Comparison of ENCODE assay signal across 14 cellular contexts in the genomic region with DNA sequence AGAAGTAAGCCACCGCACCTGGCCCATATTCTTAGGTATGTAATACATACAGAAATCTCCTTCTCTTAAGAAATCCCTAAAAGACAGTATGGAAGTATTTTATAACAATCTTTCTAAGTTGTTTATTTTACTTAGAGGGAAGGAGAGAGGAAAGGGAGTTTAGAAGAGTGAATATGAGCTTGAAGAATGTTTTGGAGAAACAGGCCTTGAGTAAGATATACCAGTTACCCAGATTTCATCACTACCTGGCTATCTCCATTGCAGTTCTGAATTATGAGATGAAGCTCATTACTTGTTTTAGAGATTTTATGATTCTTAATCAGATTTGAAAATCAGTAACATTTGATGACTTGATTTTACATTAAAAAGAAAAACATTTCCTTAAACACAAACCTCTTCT.
DNase-seq lines count a peak whose midpoint lies in the region; ATAC-seq and TF ChIP-seq lines count a peak whose summit lies in the region.
"Had no signal": no experiment of that assay in that cellular context is flagged by ENCODE, and none has a peak within 500 bp of the region (broad histone marks: within the 10 kb centered on the region; RNA-seq: fewer than 3 reads in every experiment).

No MANE protein-coding gene starts in this region.

- H3K27me3 ChIP-seq in mesenchymal stem cell (ENCODE audit: control insufficient read depth in 1 of 2, insufficient read depth in 1 of 2, low read length in 2 of 2) = no peaks in the 10 kb centered on the region
- H3K27me3 ChIP-seq: BE2C, SJCRH30 had no signal

- WGBS in mesenchymal stem cell = no CpG with 5 or more reads among the region's 1 CpG

- peaks cover 4% of the 10 kb centered on the region for H3K4me1 ChIP-seq in mesenchymal stem cell (ENCODE audit: control insufficient read depth, insufficient read depth, low read depth, low read length)
- H3K4me1 ChIP-seq: BE2C, SJCRH30 had no signal

- no peak overlapping the region for H3K18ac ChIP-seq in mesenchymal stem cell (ENCODE audit: low read depth in 1 of 2, low read length in 2 of 2)

- H3K4me2 ChIP-seq in mesenchymal stem cell (ENCODE audit: low read length, poor library complexity, severe bottlenecking) = no peak overlapping the region
- H3K4me2 ChIP-seq: GM23338, KMS-11 had no signal

- no peak overlapping the region for H3K9ac ChIP-seq in mesenchymal stem cell (ENCODE audit: low read length)
- H3K9ac ChIP-seq: KMS-11 had no signal

- no peaks in the 10 kb centered on the region for H3K9me3 ChIP-seq in mesenchymal stem cell (ENCODE audit: control insufficient read depth, low read length)
- H3K9me3 ChIP-seq: BE2C, SJCRH30 had no signal

- no peak for ATAC-seq in GM19328 (IDR thresholded peaks at IDR 0.05; ENCODE audit: unreplicated experiment)

- DNase-seq in AG10803 (ENCODE audit: low read depth) (peak; percentile 9), HCEC 1CT (peak; percentile 36), epithelial cell of prostate (ENCODE audit: low read depth, low spot score) (no peak), mesenchymal stem cell (peak; percentile 19), activated gamma-delta T cell (lab: John Stamatoyannopoulos, UW) (no peak), globus pallidus (ENCODE audit: low spot score) (no peak)
- DNase-seq: BE2C; Calu3; CD4-positive, alpha-beta T cell; NCI-H1048 had no signal

- no peak overlapping the region for H3K14ac ChIP-seq in mesenchymal stem cell (ENCODE audit: low read length in 2 of 2)

- no peak overlapping the region for H2BK5ac ChIP-seq in mesenchymal stem cell (ENCODE audit: low read depth, low read length, poor library complexity, severe bottlenecking)

- peaks cover 12 to 31% of the 10 kb centered on the region in 2 experiments for H3K36me3 ChIP-seq in mesenchymal stem cell (ENCODE audit: control insufficient read depth in 1 of 2, insufficient read depth in 2 of 2, low read depth in 1 of 2, low read length in 2 of 2)
- H3K36me3 ChIP-seq: BE2C had no signal

- H3K27ac ChIP-seq in epithelial cell of prostate (peak overlapping the region; percentile 2), mesenchymal stem cell (ENCODE audit: low read length, poor library complexity, severe bottlenecking) (no peak overlapping the region)
- H3K27ac ChIP-seq: KMS-11, SJCRH30 had no signal

- no peak overlapping the region for H3K4ac ChIP-seq in mesenchymal stem cell (ENCODE audit: low read depth in 1 of 2, low read length in 2 of 2)

- H2BK12ac ChIP-seq in mesenchymal stem cell (ENCODE audit: low read length in 2 of 2) = no peak overlapping the region

- H2BK120ac ChIP-seq in mesenchymal stem cell (ENCODE audit: low read depth, low read length) = no peak overlapping the region

- no peak overlapping the region for H2AFZ ChIP-seq in mesenchymal stem cell (ENCODE audit: low read depth, low read length)
- H2AFZ ChIP-seq: GM23338 had no signal

- H3K79me1 ChIP-seq in mesenchymal stem cell (replicated peaks; ENCODE audit: low read length, poor library complexity, severe bottlenecking) = no peaks in the 10 kb centered on the region

- H4K8ac ChIP-seq in mesenchymal stem cell (ENCODE audit: low read length) = no peak overlapping the region

- no peak overlapping the region for H4K91ac ChIP-seq in mesenchymal stem cell (ENCODE audit: low read length)

- TF ChIP-seq CTCF in AG10803 (conservative IDR thresholded peaks at IDR 0.05; ENCODE audit: low read length) = no peak

- H3K4me3 ChIP-seq in AG10803 (ENCODE audit: low read length) (no peak overlapping the region), mesenchymal stem cell (ENCODE audit: insufficient read depth in 1 of 2, low read depth in 1 of 2, low read length in 2 of 2) (no peak overlapping the region)
- H3K4me3 ChIP-seq: GM23338, SJCRH30 had no signal

- H2AK5ac ChIP-seq in mesenchymal stem cell (ENCODE audit: low read length, severe bottlenecking) = no peak overlapping the region

- no peak overlapping the region for H2BK15ac ChIP-seq in mesenchymal stem cell (ENCODE audit: low read depth, poor library complexity, severe bottlenecking)

- H3K23ac ChIP-seq in mesenchymal stem cell (ENCODE audit: low read length in 2 of 2) = no peak overlapping the region

Comparison
In these comparisons a context has a peak if more than half of its experiments do, and no peak if none do; other contexts are left out.
1. DNase-seq: peak in AG10803 (single experiment), HCEC 1CT (single experiment) and mesenchymal stem cell (single experiment); none in epithelial cell of prostate (single experiment), activated gamma-delta T cell (single experiment) and globus pallidus (single experiment).